In genomic region chr6:39295538-39295937, GRCh38 we compare ENCODE assay signal across 25 cellular contexts. TPM values are rescaled to one million over a fixed set of nuclear protein-coding genes. Genes with fewer than 3 reads are reported as not detected.
A peak's percentile ranks its signal among the peaks of the same experiment; 100 is the strongest.
DNase-seq lines count a peak whose midpoint lies in the region; ATAC-seq and TF ChIP-seq lines count a peak whose summit lies in the region.
"Had no signal": no experiment of that assay in that cellular context is flagged by ENCODE, and none has a peak within 500 bp of the region (broad histone marks: within the 10 kb centered on the region; RNA-seq: fewer than 3 reads in every experiment).

No MANE protein-coding gene starts in this region.

- H3K4me3 ChIP-seq in GM23248 = no peak overlapping the region
- no peak overlapping the region for H3K4me3 ChIP-seq in osteoblast (ENCODE audit: insufficient read depth, low read length)
- no peak overlapping the region for H3K4me3 ChIP-seq in effector memory CD4-positive, alpha-beta T cell (ENCODE audit: insufficient read depth, low read depth, low read length, poor library complexity, severe bottlenecking)
- H3K4me3 ChIP-seq in A673 (ENCODE audit: low read depth, low read length, poor library complexity, severe bottlenecking) = no peak overlapping the region
- H3K4me3 ChIP-seq: GM12878, lower lobe of right lung, sigmoid colon, tibial artery had no signal

- H3K9me3 ChIP-seq in GM23248 (ENCODE audit: low read depth) (no peaks in the 10 kb centered on the region), osteoblast (ENCODE audit: low read depth, low read length) (no peaks in the 10 kb centered on the region), A673 (ENCODE audit: low read depth, low read length, poor library complexity, severe bottlenecking) (no peaks in the 10 kb centered on the region)
- H3K9me3 ChIP-seq in effector memory CD4-positive, alpha-beta T cell (ENCODE audit: control insufficient read depth, low read length) = no peaks in the 10 kb centered on the region
- H3K9me3 ChIP-seq: lower lobe of right lung, sigmoid colon, tibial artery had no signal

- H3K27me3 Mint-ChIP-seq in activated CD4-positive, alpha-beta T cell treated with anti-CD3 and anti-CD28 coated beads for 36 hours = peaks cover 2% of the 10 kb centered on the region
- H3K27me3 Mint-ChIP-seq: CD4-positive, alpha-beta T cell had no signal

- DNase-seq in GM23248 = peak; percentile 39
- peak; percentile 59 for DNase-seq in NCI-H510A treated with DMSO at 0.1 percent for 48 hours (lab: John Stamatoyannopoulos, UW)
- DNase-seq in left cardiac atrium = peak; percentile 37
- peak; percentile 50 for DNase-seq in osteoblast (ENCODE audit: insufficient read length, low spot score, missing footprints)
- no peak for DNase-seq in activated CD4-positive, alpha-beta T cell treated with anti-CD3 and anti-CD28 coated beads for 36 hours
- no peak for DNase-seq in effector memory CD4-positive, alpha-beta T cell
- no peak for DNase-seq in A673 (ENCODE audit: low spot score)
- no peak for DNase-seq in activated T-cell treated with anti-CD3 and anti-CD28 coated beads, Interleukin-2, amount 50 U/mL, for 1 hour
- DNase-seq: activated naive CD8-positive, alpha-beta T cell treated with anti-CD3 and anti-CD28 coated beads for 36 hours; CD4-positive, alpha-beta T cell; endodermal cell; GOT3; head of caudate nucleus; immature natural killer cell; lower lobe of right lung; NCI-H1092 treated with DMSO at 0.1 percent for 48 hours; NCI-H2029 treated with DMSO at 0.1 percent for 48 hours; occipital lobe; sigmoid colon; stimulated activated naive B cell treated with anti-CD40 and anti-IgM and Interleukin-4, amounts not matched to agents 10 μg/mL and 1 μg/mL and 100 μg/mL, for 72 hours had no signal

- no peaks in the 10 kb centered on the region for H3K9me3 Mint-ChIP-seq in activated CD4-positive, alpha-beta T cell treated with anti-CD3 and anti-CD28 coated beads for 36 hours (ENCODE audit: low read depth)
- H3K9me3 Mint-ChIP-seq: activated naive CD8-positive, alpha-beta T cell treated with anti-CD3 and anti-CD28 coated beads for 36 hours; CD4-positive, alpha-beta T cell; endodermal cell; immature natural killer cell; stimulated activated naive B cell treated with anti-CD40 and anti-IgM and Interleukin-4, amounts not matched to agents 10 μg/mL and 1 μg/mL and 100 μg/mL, for 72 hours had no signal

- H2AFZ ChIP-seq in GM23248 (no peak overlapping the region), osteoblast (ENCODE audit: low read length) (no peak overlapping the region)

- H4K20me1 ChIP-seq in GM23248 (ENCODE audit: insufficient read depth) = no peaks in the 10 kb centered on the region
- no peaks in the 10 kb centered on the region for H4K20me1 ChIP-seq in osteoblast (ENCODE audit: insufficient read depth, low read length)

- ATAC-seq in left cardiac atrium = peak in 1 of 2 donors; percentile 22
- no peak for ATAC-seq in activated CD4-positive, alpha-beta T cell treated with anti-CD3 and anti-CD28 coated beads for 36 hours
- ATAC-seq: GM12878; stimulated activated naive B cell treated with anti-CD40 and anti-IgM and Interleukin-4, amounts not matched to agents 10 μg/mL and 1 μg/mL and 100 μg/mL, for 72 hours had no signal

- no peaks in the 10 kb centered on the region for H3F3A ChIP-seq in GM23248 (ENCODE audit: insufficient read depth)

- in situ Hi-C loops in GM23248 (cut with MboI) = no loop called here

- H3K36me3 ChIP-seq in GM23248 (ENCODE audit: low read depth) = no peaks in the 10 kb centered on the region
- H3K36me3 ChIP-seq in osteoblast (ENCODE audit: insufficient read depth, low read length) = no peaks in the 10 kb centered on the region
- H3K36me3 ChIP-seq in effector memory CD4-positive, alpha-beta T cell (ENCODE audit: control insufficient read depth, insufficient read depth, low read length) = no peaks in the 10 kb centered on the region
- H3K36me3 ChIP-seq in A673 (ENCODE audit: insufficient read depth, low read length, poor library complexity, severe bottlenecking) = no peaks in the 10 kb centered on the region
- H3K36me3 ChIP-seq: lower lobe of right lung, sigmoid colon, tibial artery had no signal

- no peak for TF ChIP-seq CTCF in osteoblast (IDR thresholded peaks at IDR 0.05; ENCODE audit: extremely low read depth, low read depth, low read length)
- no peak for TF ChIP-seq CTCF in A673 (conservative IDR thresholded peaks at IDR 0.05; ENCODE audit: low read depth, low read length)

- no peaks in the 10 kb centered on the region for H3K27me3 ChIP-seq in GM23248 (replicated peaks; ENCODE audit: insufficient read depth)
- H3K27me3 ChIP-seq in osteoblast (ENCODE audit: insufficient read depth, low read length) = no peaks in the 10 kb centered on the region
- H3K27me3 ChIP-seq in effector memory CD4-positive, alpha-beta T cell (replicated peaks; ENCODE audit: control insufficient read depth, insufficient read depth, low read length, poor library complexity, severe bottlenecking) = no peaks in the 10 kb centered on the region
- peaks cover 45% of the 10 kb centered on the region for H3K27me3 ChIP-seq in A673 (replicated peaks; ENCODE audit: insufficient read depth, low read depth, low read length, poor library complexity)

- intact Hi-C loops in left cardiac atrium (cut with DNase I) (no loop called here), A673 (cut with micrococcal nuclease; ENCODE audit: unreplicated experiment) (no loop called here)
- intact Hi-C loops in activated CD4-positive, alpha-beta T cell treated with anti-CD3 and anti-CD28 coated beads for 36 hours (cut with DNase I, micrococcal nuclease) = no loop called here

- H3K27ac Mint-ChIP-seq in activated CD4-positive, alpha-beta T cell treated with anti-CD3 and anti-CD28 coated beads for 36 hours = no peak overlapping the region
- H3K27ac Mint-ChIP-seq: activated naive CD8-positive, alpha-beta T cell treated with anti-CD3 and anti-CD28 coated beads for 36 hours; CD4-positive, alpha-beta T cell; endodermal cell; immature natural killer cell; stimulated activated naive B cell treated with anti-CD40 and anti-IgM and Interleukin-4, amounts not matched to agents 10 μg/mL and 1 μg/mL and 100 μg/mL, for 72 hours had no signal

- WGBS in GM23248 (ENCODE audit: low coverage in 1 of 2, low lambda C conversion rate in 2 of 2, missing lambda C conversion rate in 2 of 2), 2 experiments = 47 to 54% methylated on average over 4 of the region's 4 CpGs

- H3K4me1 Mint-ChIP-seq in activated CD4-positive, alpha-beta T cell treated with anti-CD3 and anti-CD28 coated beads for 36 hours = no peaks in the 10 kb centered on the region
- H3K4me1 Mint-ChIP-seq: activated naive CD8-positive, alpha-beta T cell treated with anti-CD3 and anti-CD28 coated beads for 36 hours; immature natural killer cell had no signal

- BruUV-seq in A673 (replicated peaks; lab: Mats Ljungman, UMichigan) = no TSS peak

- no peak overlapping the region for H3K4me2 ChIP-seq in GM23248 (ENCODE audit: unreplicated experiment)
- H3K4me2 ChIP-seq in osteoblast (ENCODE audit: insufficient read depth, low read length) = no peak overlapping the region

- no peaks in the 10 kb centered on the region for H3K36me3 Mint-ChIP-seq in activated CD4-positive, alpha-beta T cell treated with anti-CD3 and anti-CD28 coated beads for 36 hours (ENCODE audit: low read depth)
- H3K36me3 Mint-ChIP-seq: activated naive CD8-positive, alpha-beta T cell treated with anti-CD3 and anti-CD28 coated beads for 36 hours; immature natural killer cell; stimulated activated naive B cell treated with anti-CD40 and anti-IgM and Interleukin-4, amounts not matched to agents 10 μg/mL and 1 μg/mL and 100 μg/mL, for 72 hours had no signal

- no peak overlapping the region for H3K4me3 Mint-ChIP-seq in activated CD4-positive, alpha-beta T cell treated with anti-CD3 and anti-CD28 coated beads for 36 hours
- H3K4me3 Mint-ChIP-seq: activated naive CD8-positive, alpha-beta T cell treated with anti-CD3 and anti-CD28 coated beads for 36 hours; CD4-positive, alpha-beta T cell; endodermal cell; immature natural killer cell; stimulated activated naive B cell treated with anti-CD40 and anti-IgM and Interleukin-4, amounts not matched to agents 10 μg/mL and 1 μg/mL and 100 μg/mL, for 72 hours had no signal

- POLR2A ChIA-PET in activated CD4-positive, alpha-beta T cell treated with anti-CD3 and anti-CD28 coated beads for 36 hours (lab: Charles Lee) = no interaction called here
- POLR2A ChIA-PET in A673 (lab: Charles Lee; ENCODE audit: low non-redundant PET) = no interaction called here

- peaks cover 9% of the 10 kb centered on the region; the same call in 1 of the 2 replicates for H3K4me1 ChIP-seq in GM23248 (ENCODE audit: insufficient read depth)
- H3K4me1 ChIP-seq in osteoblast (ENCODE audit: insufficient read depth, low read length) = no peaks in the 10 kb centered on the region
- H3K4me1 ChIP-seq in effector memory CD4-positive, alpha-beta T cell (ENCODE audit: control insufficient read depth, insufficient read depth, low read length, poor library complexity, severe bottlenecking) = no peaks in the 10 kb centered on the region
- H3K4me1 ChIP-seq in A673 (ENCODE audit: insufficient read depth, low read length, poor library complexity, severe bottlenecking) = no peaks in the 10 kb centered on the region
- H3K4me1 ChIP-seq: sigmoid colon had no signal

- no peaks in the 10 kb centered on the region for H3K9me2 ChIP-seq in GM23248 (ENCODE audit: insufficient read depth)

- H3K9ac ChIP-seq in GM23248 = no peak overlapping the region

- H3K79me2 ChIP-seq in GM23248 (ENCODE audit: insufficient read depth) = no peaks in the 10 kb centered on the region
- H3K79me2 ChIP-seq in osteoblast (ENCODE audit: insufficient read depth, low read length) = no peaks in the 10 kb centered on the region

- H3K27ac ChIP-seq in GM23248 = no peak overlapping the region
- no peak overlapping the region for H3K27ac ChIP-seq in osteoblast (ENCODE audit: low read depth, low read length)
- H3K27ac ChIP-seq in effector memory CD4-positive, alpha-beta T cell (ENCODE audit: insufficient read depth, low read length, poor library complexity, severe bottlenecking) = no peak overlapping the region
- H3K27ac ChIP-seq in A673 (ENCODE audit: low read depth, low read length, poor library complexity, severe bottlenecking) = no peak overlapping the region
- H3K27ac ChIP-seq: lower lobe of right lung, tibial artery had no signal

- CTCF ChIA-PET in activated CD4-positive, alpha-beta T cell treated with anti-CD3 and anti-CD28 coated beads for 36 hours (lab: Charles Lee) = no interaction called here
- CTCF ChIA-PET in A673 (lab: Charles Lee) = no interaction called here

RNA-seq across cellular contexts. Expression of gene KCNK17, which starts 18.7 kb away (rescaled TPM):
- total RNA-seq in GM23248 (2014; rRNA removed; shearing (Covaris generic)) = not detected in 2 replicates
- polyA plus RNA-seq in GM23248 (2016; fragmentation: Nextera tagmentation; extraction: Ambion mirVana) = not detected in 2 replicates
- 1 to 10 TPM in 1 of 2 donors, under 1 TPM in 1; 0.53 to 1.1 TPM for total RNA-seq in left cardiac atrium
- not detected in 2 replicates for total RNA-seq in osteoblast
- total RNA-seq in activated CD4-positive, alpha-beta T cell treated with anti-CD3 and anti-CD28 coated beads for 36 hours = not detected
- total RNA-seq in A673 (2021) = not detected in 2 replicates
- total RNA-seq: activated naive CD8-positive, alpha-beta T cell treated with anti-CD3 and anti-CD28 coated beads for 36 hours; CD4-positive, alpha-beta T cell; fibroblast of lung; GM12878; HT1080; NCI-H460; occipital lobe had no signal
- polyA plus RNA-seq: fibroblast of lung, GM12878 had no signal

RNA-seq across cellular contexts. Expression of gene KCNK16, which starts 27.0 kb away (rescaled TPM):
- total RNA-seq in GM23248 (2014; rRNA removed; shearing (Covaris generic)) = not detected in 2 replicates
- polyA plus RNA-seq in GM23248 (2016; fragmentation: Nextera tagmentation; extraction: Ambion mirVana) = not detected in 2 replicates
- not detected for total RNA-seq in left cardiac atrium
- total RNA-seq in osteoblast = not detected in 2 replicates
- not detected for total RNA-seq in activated CD4-positive, alpha-beta T cell treated with anti-CD3 and anti-CD28 coated beads for 36 hours
- total RNA-seq in A673 (2021) = not detected in 2 replicates
- total RNA-seq: activated naive CD8-positive, alpha-beta T cell treated with anti-CD3 and anti-CD28 coated beads for 36 hours; CD4-positive, alpha-beta T cell; endodermal cell; fibroblast of lung; GM12878; HT1080; lower lobe of right lung; NCI-H460; occipital lobe; sigmoid colon had no signal
- polyA plus RNA-seq: fibroblast of lung, GM12878, immature natural killer cell, sigmoid colon had no signal

Comparison
In these comparisons a context has a peak if more than half of its experiments do, and no peak if none do; other contexts are left out.
1. DNase-seq: peak in GM23248 (single experiment), NCI-H510A treated with DMSO at 0.1 percent for 48 hours (single experiment), left cardiac atrium (single experiment) and osteoblast (single experiment); none in activated CD4-positive, alpha-beta T cell treated with anti-CD3 and anti-CD28 coated beads for 36 hours (single experiment), effector memory CD4-positive, alpha-beta T cell (0 of 3), A673 (single experiment) and activated T-cell treated with anti-CD3 and anti-CD28 coated beads, Interleukin-2, amount 50 U/mL, for 1 hour (single experiment).